Comparison of ENCODE assay signal across 1 cellular context in genomic region chr12:46556105-46556559, GRCh38.
A peak's percentile ranks its signal among the peaks of the same experiment; 100 is the strongest.
TF ChIP-seq lines count a peak whose summit lies in the region.

No MANE protein-coding gene starts in this region.

TF ChIP-seq in A549, 52 proteins besides CTCF, POLR2A, EP300 and RAD21 (continued from another document):
- TF ChIP-seq FOSL2 (IDR thresholded peaks at IDR 0.05) = peak; percentile 43; the same call in 1 of the 2 replicates
- peak; percentile 85 for TF ChIP-seq FOSL2 (CRISPR knock-in tag; IDR thresholded peaks at IDR 0.05)
- TF ChIP-seq MAZ (IDR thresholded peaks at IDR 0.05; ENCODE audit: borderline replicate concordance, low read depth, low read length) = no peak
- TF ChIP-seq CBX8 (IDR thresholded peaks at IDR 0.05) = no peak
- TF ChIP-seq, protein P1, sequence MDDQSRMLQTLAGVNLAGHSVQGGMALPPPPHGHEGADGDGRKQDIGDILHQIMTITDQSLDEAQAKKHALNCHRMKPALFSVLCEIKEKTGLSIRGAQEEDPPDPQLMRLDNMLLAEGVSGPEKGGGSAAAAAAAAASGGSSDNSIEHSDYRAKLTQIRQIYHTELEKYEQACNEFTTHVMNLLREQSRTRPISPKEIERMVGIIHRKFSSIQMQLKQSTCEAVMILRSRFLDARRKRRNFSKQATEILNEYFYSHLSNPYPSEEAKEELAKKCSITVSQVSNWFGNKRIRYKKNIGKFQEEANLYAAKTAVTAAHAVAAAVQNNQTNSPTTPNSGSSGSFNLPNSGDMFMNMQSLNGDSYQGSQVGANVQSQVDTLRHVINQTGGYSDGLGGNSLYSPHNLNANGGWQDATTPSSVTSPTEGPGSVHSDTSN (IDR thresholded peaks at IDR 0.05) = no peak
- no peak for TF ChIP-seq USF2 (IDR thresholded peaks at IDR 0.05)
- 0 out of 2 replicates have a peak, but pooled peaks have one; percentile 12 for TF ChIP-seq HES2 (IDR thresholded peaks at IDR 0.05)
- TF ChIP-seq BHLHE40 (IDR thresholded peaks at IDR 0.05; ENCODE audit: low read depth, low read length) = no peak
- no peak for TF ChIP-seq RNF2 (IDR thresholded peaks at IDR 0.05; ENCODE audit: borderline replicate concordance, low read depth)
- TF ChIP-seq, protein P2, sequence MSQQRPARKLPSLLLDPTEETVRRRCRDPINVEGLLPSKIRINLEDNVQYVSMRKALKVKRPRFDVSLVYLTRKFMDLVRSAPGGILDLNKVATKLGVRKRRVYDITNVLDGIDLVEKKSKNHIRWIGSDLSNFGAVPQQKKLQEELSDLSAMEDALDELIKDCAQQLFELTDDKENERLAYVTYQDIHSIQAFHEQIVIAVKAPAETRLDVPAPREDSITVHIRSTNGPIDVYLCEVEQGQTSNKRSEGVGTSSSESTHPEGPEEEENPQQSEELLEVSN (IDR thresholded peaks at IDR 0.05; ENCODE audit: borderline replicate concordance, low read depth) = no peak
- TF ChIP-seq, protein P3, sequence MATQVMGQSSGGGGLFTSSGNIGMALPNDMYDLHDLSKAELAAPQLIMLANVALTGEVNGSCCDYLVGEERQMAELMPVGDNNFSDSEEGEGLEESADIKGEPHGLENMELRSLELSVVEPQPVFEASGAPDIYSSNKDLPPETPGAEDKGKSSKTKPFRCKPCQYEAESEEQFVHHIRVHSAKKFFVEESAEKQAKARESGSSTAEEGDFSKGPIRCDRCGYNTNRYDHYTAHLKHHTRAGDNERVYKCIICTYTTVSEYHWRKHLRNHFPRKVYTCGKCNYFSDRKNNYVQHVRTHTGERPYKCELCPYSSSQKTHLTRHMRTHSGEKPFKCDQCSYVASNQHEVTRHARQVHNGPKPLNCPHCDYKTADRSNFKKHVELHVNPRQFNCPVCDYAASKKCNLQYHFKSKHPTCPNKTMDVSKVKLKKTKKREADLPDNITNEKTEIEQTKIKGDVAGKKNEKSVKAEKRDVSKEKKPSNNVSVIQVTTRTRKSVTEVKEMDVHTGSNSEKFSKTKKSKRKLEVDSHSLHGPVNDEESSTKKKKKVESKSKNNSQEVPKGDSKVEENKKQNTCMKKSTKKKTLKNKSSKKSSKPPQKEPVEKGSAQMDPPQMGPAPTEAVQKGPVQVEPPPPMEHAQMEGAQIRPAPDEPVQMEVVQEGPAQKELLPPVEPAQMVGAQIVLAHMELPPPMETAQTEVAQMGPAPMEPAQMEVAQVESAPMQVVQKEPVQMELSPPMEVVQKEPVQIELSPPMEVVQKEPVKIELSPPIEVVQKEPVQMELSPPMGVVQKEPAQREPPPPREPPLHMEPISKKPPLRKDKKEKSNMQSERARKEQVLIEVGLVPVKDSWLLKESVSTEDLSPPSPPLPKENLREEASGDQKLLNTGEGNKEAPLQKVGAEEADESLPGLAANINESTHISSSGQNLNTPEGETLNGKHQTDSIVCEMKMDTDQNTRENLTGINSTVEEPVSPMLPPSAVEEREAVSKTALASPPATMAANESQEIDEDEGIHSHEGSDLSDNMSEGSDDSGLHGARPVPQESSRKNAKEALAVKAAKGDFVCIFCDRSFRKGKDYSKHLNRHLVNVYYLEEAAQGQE (IDR thresholded peaks at IDR 0.05) = no peak
- no peak for TF ChIP-seq MYC (IDR thresholded peaks at IDR 0.05; ENCODE audit: borderline replicate concordance, low read length)
- TF ChIP-seq NR3C1 (IDR thresholded peaks at IDR 0.05) = no peak
- peak; percentile 67; the same call in 1 of the 2 replicates for TF ChIP-seq FOXS1 (CRISPR knock-in tag; IDR thresholded peaks at IDR 0.05)
- peak; percentile 72; the same call in 1 of the 2 replicates for TF ChIP-seq GATA3 (IDR thresholded peaks at IDR 0.05; ENCODE audit: borderline replicate concordance)
- no peak for TF ChIP-seq TP53 (CRISPR knock-in tag; IDR thresholded peaks at IDR 0.05)
- TF ChIP-seq JUNB (IDR thresholded peaks at IDR 0.05) = peak; percentile 71
- TF ChIP-seq JUN (IDR thresholded peaks at IDR 0.05) = peak in 1 of 2 experiments; percentile 15; a peak in 2 of 5 replicates
